In the genomic region with DNA sequence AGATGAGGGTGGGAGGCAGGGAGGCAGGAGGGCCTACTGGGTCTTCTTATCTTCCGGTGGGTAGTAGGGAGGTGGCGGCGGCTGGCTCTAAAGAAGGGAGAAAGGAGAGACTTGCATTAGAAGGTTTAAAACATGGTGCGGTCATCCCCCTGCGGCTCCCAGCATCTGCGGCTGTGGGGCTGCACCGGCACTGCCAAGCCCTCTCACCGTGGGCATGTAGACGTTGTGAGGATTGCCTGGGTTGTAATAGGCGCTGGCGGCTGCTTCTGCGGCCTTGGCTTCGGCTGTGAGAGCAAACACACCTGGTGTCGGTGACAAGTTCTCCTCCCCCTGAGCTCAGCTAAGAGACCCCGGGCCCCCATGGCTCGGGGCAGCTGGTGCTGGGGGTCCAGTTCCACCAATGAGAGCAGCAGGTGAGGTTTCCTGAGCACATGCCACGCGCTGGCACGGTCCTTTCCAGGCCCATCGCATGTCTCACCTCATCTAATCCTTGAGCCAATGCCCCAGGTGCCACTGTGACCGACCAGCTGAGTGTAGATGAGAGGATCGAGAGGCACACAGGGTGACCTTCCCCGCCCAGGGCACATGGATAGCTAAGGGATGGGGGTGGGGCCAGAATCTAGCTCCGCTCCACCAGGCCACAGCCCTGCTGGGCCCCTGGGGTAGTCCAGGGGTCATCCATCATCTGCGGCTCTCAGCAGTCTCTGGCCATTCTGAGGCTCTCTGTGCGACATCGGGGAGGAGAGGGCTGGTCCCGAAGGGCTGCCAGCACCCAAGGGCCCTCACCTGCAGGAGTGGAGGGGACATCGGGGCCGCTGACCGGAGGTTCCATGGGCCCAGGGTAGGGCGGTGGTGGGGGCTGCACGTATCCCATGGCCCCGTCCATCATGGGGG, we compare ENCODE assay signal across 12 cellular contexts.
DNase-seq lines count a peak whose midpoint lies in the region; TF ChIP-seq lines count a peak whose summit lies in the region.
"Had no signal": no experiment of that assay in that cellular context is flagged by ENCODE, and none has a peak within 500 bp of the region (broad histone marks: within the 10 kb centered on the region; RNA-seq: fewer than 3 reads in every experiment).

No MANE protein-coding gene starts in this region.

- peaks cover 56 to 75% (median 63%) of the 10 kb centered on the region in 11 experiments for H3K36me3 ChIP-seq in BLaER1 treated with 17β-estradiol and CSF1 and Interleukin-3, amounts not matched to agents 10 nM and 100 nM
- H3K36me3 ChIP-seq in mucosa of rectum (ENCODE audit: control insufficient read depth in 2 of 2, insufficient read depth in 2 of 2, low read length in 2 of 2) = peaks cover 40 to 51% of the 10 kb centered on the region in 2 donors

- POLR2A ChIA-PET in RWPE1 (lab: Yijun Ruan, JAX; ENCODE audit: low non-redundant PET) = interaction anchor here (0.7 to 3.1 kb wide), 2 partner anchors 8 to 697 kb away, joined by 7 to 11 read pairs; partner anchors contain the start of gene WBP2

- H3K27me3 ChIP-seq in BLaER1 treated with 17β-estradiol and CSF1 and Interleukin-3, amounts not matched to agents 10 nM and 100 nM = no peaks in the 10 kb centered on the region
- no peaks in the 10 kb centered on the region for H3K27me3 ChIP-seq in mucosa of rectum (ENCODE audit: control insufficient read depth in 2 of 2, insufficient read depth in 2 of 2, low read length in 2 of 2)

- peak overlapping the region; percentile 88 to 99 (median 97) for H3K4me2 ChIP-seq in BLaER1 treated with 17β-estradiol and CSF1 and Interleukin-3, amounts not matched to agents 10 nM and 100 nM

- H3K27ac ChIP-seq in BLaER1 treated with 17β-estradiol and CSF1 and Interleukin-3, amounts not matched to agents 10 nM and 100 nM = peak overlapping the region; percentile 69 to 95 (median 94); a peak in 20 of 22 replicates
- H3K27ac ChIP-seq in RWPE1 (peak overlapping the region; percentile 92), mucosa of rectum (ENCODE audit: low read depth in 2 of 2, low read length in 2 of 2) (peak overlapping the region; percentile 86 to 87)

- peaks cover 0 to 49% (median 0%) of the 10 kb centered on the region in 11 experiments; a peak in 7 of 22 replicates for H4K20me1 ChIP-seq in BLaER1 treated with 17β-estradiol and CSF1 and Interleukin-3, amounts not matched to agents 10 nM and 100 nM

- H3K4me1 ChIP-seq in BLaER1 treated with 17β-estradiol and CSF1 and Interleukin-3, amounts not matched to agents 10 nM and 100 nM = peaks cover 36 to 67% (median 62%) of the 10 kb centered on the region in 10 experiments
- peaks cover 18 to 35% of the 10 kb centered on the region in 2 donors for H3K4me1 ChIP-seq in mucosa of rectum (ENCODE audit: control insufficient read depth in 2 of 2, insufficient read depth in 2 of 2, low read length in 2 of 2)

- H3K9ac ChIP-seq in BLaER1 treated with 17β-estradiol and CSF1 and Interleukin-3, amounts not matched to agents 10 nM and 100 nM = peak overlapping the region; percentile 53 to 94 (median 90); a peak in 20 of 22 replicates
- peak overlapping the region in 1 of 2 donors; percentile 75 for H3K9ac ChIP-seq in mucosa of rectum (ENCODE audit: low read depth in 1 of 2, low read length in 2 of 2)

- CTCF ChIA-PET in RWPE1 (lab: Yijun Ruan, JAX) = interaction anchor here (0.5 to 1.4 kb wide), 5 partner anchors 12 to 74 kb away, joined by 3 to 5 read pairs (median 4); no protein-coding TSS in a partner anchor

- TF ChIP-seq CTCF in RWPE1 (conservative IDR thresholded peaks at IDR 0.05; ENCODE audit: low read depth) (no peak), GM10266 (IDR thresholded peaks at IDR 0.05; ENCODE audit: control insufficient read depth, insufficient read depth, low read depth, missing control alignments) (no peak)

- no peak overlapping the region for H3K4me3 ChIP-seq in BLaER1 treated with 17β-estradiol and CSF1 and Interleukin-3, amounts not matched to agents 10 nM and 100 nM
- no peak overlapping the region for H3K4me3 ChIP-seq in mucosa of rectum (ENCODE audit: low read length in 2 of 2)

- no peaks in the 10 kb centered on the region for H3K9me3 ChIP-seq in BLaER1 treated with 17β-estradiol and CSF1 and Interleukin-3, amounts not matched to agents 10 nM and 100 nM (replicated peaks in 1 of 11)
- no peaks in the 10 kb centered on the region for H3K9me3 ChIP-seq in mucosa of rectum (ENCODE audit: control insufficient read depth in 2 of 2, low read length in 2 of 2)

- no peak for DNase-seq in RWPE1 (ENCODE audit: low spot score)
- no peak for DNase-seq in GM10266 (ENCODE audit: extremely low spot score)
- no peak for DNase-seq in NCI-H748 treated with DMSO at 0.1 percent for 48 hours (lab: John Stamatoyannopoulos, UW)
- DNase-seq in stimulated activated CD4-positive, alpha-beta T cell treated with anti-CD3 and anti-CD28 coated beads, Interleukin-1b, Interleukin-23, amount 100 ng/mL, for 48 hours = no peak
- DNase-seq: activated CD4-positive, alpha-beta T cell treated with anti-CD3 and anti-CD28 coated beads for 4 hours; effector memory CD4-positive, alpha-beta T cell; H7; MM.1S; naive B cell; stimulated activated naive CD4-positive, alpha-beta T cell treated with Interleukin-2 at 50 U/mL for 16 hours had no signal
